Comparison of ENCODE assay signal across 6 cellular contexts in the genomic region with DNA sequence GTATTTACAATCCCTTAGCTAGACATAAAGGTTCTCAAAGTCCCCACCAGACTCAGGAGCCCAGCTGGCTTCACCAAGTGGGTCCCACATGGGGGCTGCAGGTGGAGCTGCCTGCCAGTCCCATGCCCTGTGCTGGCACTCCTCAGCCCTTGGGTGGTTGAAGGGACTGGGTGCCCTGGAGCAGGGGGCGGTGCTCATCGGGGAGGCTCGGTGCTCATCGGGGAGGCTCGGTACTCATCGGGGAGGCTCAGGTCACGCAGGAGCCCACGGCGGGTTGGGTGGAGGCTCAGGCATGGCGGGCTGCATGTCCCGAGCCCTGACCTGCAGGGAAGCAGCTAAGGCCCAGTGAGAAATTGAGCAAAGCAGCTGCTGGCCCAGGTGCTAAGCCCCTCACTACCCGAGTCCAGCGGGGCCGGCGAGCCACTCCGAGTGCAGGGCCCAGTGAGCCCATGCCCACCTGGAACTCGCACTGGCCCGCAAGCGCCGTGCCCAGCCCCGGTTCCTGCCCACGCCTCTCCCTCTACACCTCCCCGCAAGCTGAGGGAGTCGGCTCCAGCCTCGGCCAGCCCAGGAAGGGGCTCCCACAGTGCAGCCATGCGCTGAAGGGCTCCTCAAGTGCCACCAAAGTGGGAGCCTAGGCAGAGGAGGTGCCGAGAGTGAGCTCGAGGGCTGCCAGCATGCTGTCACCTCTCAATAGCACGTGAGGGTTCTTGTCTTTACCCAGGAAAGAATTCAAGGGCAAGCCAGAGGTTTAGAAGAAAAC. TPM values are rescaled to one million over a fixed set of nuclear protein-coding genes. Genes with fewer than 3 reads are reported as not detected.
"Had no signal": no experiment of that assay in that cellular context is flagged by ENCODE, and none has a peak within 500 bp of the region (broad histone marks: within the 10 kb centered on the region; RNA-seq: fewer than 3 reads in every experiment).

No MANE protein-coding gene starts in this region.

RNA-seq across cellular contexts. Expression of gene FAM90A1, which starts 24.8 kb away (rescaled TPM):
- total RNA-seq: suprapubic skin, temporal lobe, thoracic aorta, transverse colon, urinary bladder, vagina had no signal
